ENCODE assay signal across 8 cellular contexts in the genomic region with DNA sequence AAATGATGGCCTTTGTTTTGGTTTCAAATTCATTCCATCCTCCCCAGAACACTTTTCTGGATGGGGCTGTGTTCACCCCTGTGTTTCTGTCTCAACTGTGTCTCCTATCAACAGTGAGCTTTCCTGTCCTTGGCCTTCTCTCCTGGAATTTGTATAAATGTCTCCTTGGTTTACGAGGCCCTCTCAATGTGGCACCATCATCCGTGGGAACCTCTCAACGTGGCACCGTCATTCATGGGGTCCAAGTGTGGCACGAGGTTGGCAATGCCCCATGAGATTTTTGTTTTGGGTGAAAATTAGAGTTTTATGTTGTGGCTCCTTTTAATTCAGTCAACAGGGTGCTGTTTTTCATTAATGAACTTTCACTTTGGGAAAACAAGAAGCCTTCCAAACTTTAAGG.
"Had no signal": no experiment of that assay in that cellular context is flagged by ENCODE, and none has a peak within 500 bp of the region (broad histone marks: within the 10 kb centered on the region; RNA-seq: fewer than 3 reads in every experiment).

No MANE protein-coding gene starts in this region.

- H3K9me3 ChIP-seq: HAP-1 had no signal

- H3K4me3 ChIP-seq: GM23248, HAP-1 had no signal

- DNase-seq: GM23248, GOT3, H7, HFFc6 had no signal

- ATAC-seq: HCT116, HepG2 had no signal

- H3K9ac ChIP-seq: GM23248 had no signal

- H2AFZ ChIP-seq: GM23248 had no signal

- H3K36me3 ChIP-seq: HAP-1 had no signal

- H3K27ac ChIP-seq: GM23248, HL-60 had no signal
